15 cellular contexts compared by ENCODE assay signal in the genomic region with DNA sequence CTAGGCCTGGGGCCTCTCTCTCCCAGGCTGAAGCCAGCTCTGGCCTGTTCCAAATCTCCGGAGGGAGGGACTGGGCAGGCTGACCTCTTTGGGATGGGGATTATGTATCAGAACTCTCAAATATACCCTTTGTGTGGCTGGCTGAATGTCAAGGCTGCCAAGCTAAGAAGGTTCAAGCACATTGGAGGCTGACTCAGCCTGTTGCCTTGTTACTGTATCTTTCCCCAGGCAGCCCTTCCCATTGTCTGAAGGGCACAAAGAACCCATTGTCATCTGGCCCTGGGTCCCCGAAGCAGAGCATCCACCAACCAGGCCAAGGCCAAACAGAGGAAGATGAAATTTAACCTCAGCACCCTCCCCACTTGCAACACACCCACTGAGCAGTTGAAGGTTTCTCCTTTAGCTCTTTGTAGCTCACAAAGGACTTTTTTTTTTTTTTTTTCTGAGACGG. TPM values are rescaled to one million over a fixed set of nuclear protein-coding genes. Genes with fewer than 3 reads are reported as not detected.
A peak's percentile ranks its signal among the peaks of the same experiment; 100 is the strongest.
DNase-seq lines count a peak whose midpoint lies in the region; TF ChIP-seq lines count a peak whose summit lies in the region.
"Had no signal": no experiment of that assay in that cellular context is flagged by ENCODE, and none has a peak within 500 bp of the region (broad histone marks: within the 10 kb centered on the region; RNA-seq: fewer than 3 reads in every experiment).

No MANE protein-coding gene starts in this region.

- H3K79me1 ChIP-seq in mesenchymal stem cell (replicated peaks; ENCODE audit: low read length, poor library complexity, severe bottlenecking) = peaks cover 4% of the 10 kb centered on the region

- H2BK15ac ChIP-seq in mesenchymal stem cell (ENCODE audit: low read depth, poor library complexity, severe bottlenecking) = no peak overlapping the region

- H3K18ac ChIP-seq in mesenchymal stem cell (ENCODE audit: low read depth in 1 of 2, low read length in 2 of 2) = no peak overlapping the region

- no TSS peak for BruUV-seq in mammary epithelial cell (replicated peaks; lab: Mats Ljungman, UMichigan)

- CTCF ChIA-PET in mammary epithelial cell (lab: Charles Lee; ENCODE audit: low non-redundant PET) = interaction anchor here (0.6 kb wide), 1 partner anchor 10 kb away, joined by 6 read pairs; no protein-coding TSS in a partner anchor

- H2AK5ac ChIP-seq in mesenchymal stem cell (ENCODE audit: low read length, severe bottlenecking) = peak overlapping the region; percentile 56

- H2BK5ac ChIP-seq in mesenchymal stem cell (ENCODE audit: low read depth, low read length, poor library complexity, severe bottlenecking) = no peak overlapping the region

- no peak overlapping the region for H3K4me2 ChIP-seq in mammary epithelial cell (ENCODE audit: insufficient read depth, low read depth, low read length)
- H3K4me2 ChIP-seq in mesenchymal stem cell (ENCODE audit: low read length, poor library complexity, severe bottlenecking) = no peak overlapping the region

- H3K9ac ChIP-seq in mammary epithelial cell (ENCODE audit: insufficient read depth, low read length) = no peak overlapping the region
- H3K9ac ChIP-seq in mesenchymal stem cell (ENCODE audit: low read length) = peak overlapping the region; percentile 32
- H3K9ac ChIP-seq in skeletal muscle tissue (ENCODE audit: low read depth in 1 of 3, low read length in 3 of 3) = no peak overlapping the region

- no peak overlapping the region for H3K14ac ChIP-seq in mesenchymal stem cell (ENCODE audit: low read length in 2 of 2)

- H3K9me3 ChIP-seq in mammary epithelial cell (replicated peaks; ENCODE audit: insufficient read depth, low read length) (no peaks in the 10 kb centered on the region), mesenchymal stem cell (ENCODE audit: control insufficient read depth, low read length) (no peaks in the 10 kb centered on the region), skeletal muscle tissue (ENCODE audit: control insufficient read depth in 3 of 3, low read length in 3 of 3) (no peaks in the 10 kb centered on the region)
- H3K9me3 ChIP-seq: SJSA1 had no signal

- H3K4me3 ChIP-seq in mammary epithelial cell (replicated peaks in 1 of 3; ENCODE audit: insufficient read depth in 1 of 3, low read depth in 2 of 3, low read length in 3 of 3) = no peak overlapping the region
- H3K4me3 ChIP-seq in mesenchymal stem cell (ENCODE audit: insufficient read depth in 1 of 2, low read depth in 1 of 2, low read length in 2 of 2) = no peak overlapping the region
- H3K4me3 ChIP-seq in skeletal muscle tissue (ENCODE audit: low read length in 3 of 3) = no peak overlapping the region
- H3K4me3 ChIP-seq: SJSA1 had no signal

- in situ Hi-C loops in mammary epithelial cell (cut with MboI; ENCODE audit: low sequenced_read_pairs in 2 of 2) (no loop called here), GM13977 (cut with MboI; ENCODE audit: low pct_unique_long_range_greater_than_20kb, low sequenced_read_pairs, unreplicated experiment) (no loop called here)

- H2AFZ ChIP-seq in mammary epithelial cell (ENCODE audit: low read depth, low read length) = peak overlapping the region; percentile 56
- H2AFZ ChIP-seq in mesenchymal stem cell (ENCODE audit: low read depth, low read length) = no peak overlapping the region

- no peaks in the 10 kb centered on the region for H4K20me1 ChIP-seq in mammary epithelial cell (ENCODE audit: insufficient read depth, low read length)

- 0% methylated on average over 1 of the region's 3 CpGs for WGBS in mammary epithelial cell (ENCODE audit: low coverage, missing lambda C conversion rate)
- WGBS in mesenchymal stem cell = 65% methylated on average over 2 of the region's 3 CpGs

- H3K79me2 ChIP-seq in mammary epithelial cell (ENCODE audit: insufficient read depth, low read length) = no peaks in the 10 kb centered on the region

- H2BK12ac ChIP-seq in mesenchymal stem cell (ENCODE audit: low read length in 2 of 2) = peak overlapping the region in 1 of 2 experiments; percentile 7

- no peak overlapping the region for H3K4ac ChIP-seq in mesenchymal stem cell (ENCODE audit: low read depth in 1 of 2, low read length in 2 of 2)

- intact Hi-C loops in mammary epithelial cell (cut with micrococcal nuclease) = no loop called here

- H3K4me1 ChIP-seq in mammary epithelial cell (ENCODE audit: insufficient read depth, low read length) (peaks cover 37% of the 10 kb centered on the region), mesenchymal stem cell (ENCODE audit: control insufficient read depth, insufficient read depth, low read depth, low read length) (peaks cover 17% of the 10 kb centered on the region), skeletal muscle tissue (ENCODE audit: control insufficient read depth in 3 of 3, insufficient read depth in 3 of 3, low read length in 3 of 3) (peaks cover 22 to 38% (median 26%) of the 10 kb centered on the region in 3 donors)

- H3K36me3 ChIP-seq in mammary epithelial cell (ENCODE audit: insufficient read depth, low read length) (no peaks in the 10 kb centered on the region), mesenchymal stem cell (ENCODE audit: control insufficient read depth in 1 of 2, insufficient read depth in 2 of 2, low read depth in 1 of 2, low read length in 2 of 2) (no peaks in the 10 kb centered on the region), skeletal muscle tissue (ENCODE audit: control insufficient read depth in 3 of 3, insufficient read depth in 3 of 3, low read length in 3 of 3) (no peaks in the 10 kb centered on the region)
- H3K36me3 ChIP-seq: SJSA1 had no signal

- H3K27ac ChIP-seq in mammary epithelial cell (ENCODE audit: insufficient read depth, low read depth, low read length) (peak overlapping the region; percentile 68), mesenchymal stem cell (ENCODE audit: low read length, poor library complexity, severe bottlenecking) (no peak overlapping the region), skeletal muscle tissue (ENCODE audit: low read depth, low read length) (peak overlapping the region; percentile 7)
- H3K27ac ChIP-seq: C4-2B, epithelial cell of prostate, SJSA1 had no signal

- H2BK120ac ChIP-seq in mesenchymal stem cell (ENCODE audit: low read depth, low read length) = no peak overlapping the region

- no peak overlapping the region for H4K91ac ChIP-seq in mesenchymal stem cell (ENCODE audit: low read length)

- peak; percentile 82 for DNase-seq in LHCN-M2 (ENCODE audit: low read depth)
- DNase-seq in mammary epithelial cell = peak; percentile 92
- no peak for DNase-seq in mesenchymal stem cell
- DNase-seq in mesenteric fat pad (ENCODE audit: low spot score) = no peak
- no peak for DNase-seq in HK-2 (ENCODE audit: unreplicated experiment)
- no peak for DNase-seq in GM13977 (ENCODE audit: low spot score)
- DNase-seq in NCI-H446 (lab: John Stamatoyannopoulos, UW) = no peak
- DNase-seq: activated CD4-positive, CD25-positive, alpha-beta regulatory T cell; NCI-H1092 treated with DMSO at 0.1 percent for 48 hours; NCI-H82; stimulated activated naive CD8-positive, alpha-beta T cell treated with anti-CD3 and anti-CD28 coated beads, Interleukin-15, Interleukin-2, amounts not matched to agents 100 U/mL and 50 U/mL, for 24 hours had no signal

- H3K23ac ChIP-seq in mesenchymal stem cell (ENCODE audit: low read length in 2 of 2) = no peak overlapping the region

- no peak overlapping the region for H4K8ac ChIP-seq in mesenchymal stem cell (ENCODE audit: low read length)

- TF ChIP-seq CTCF in mammary epithelial cell (conservative IDR thresholded peaks at IDR 0.05 in 1 of 2, IDR thresholded peaks at IDR 0.05 in 1 of 2; ENCODE audit: extremely low read depth in 1 of 2, insufficient read depth in 1 of 2, low read depth in 1 of 2, low read length in 2 of 2) (no peak), GM13977 (IDR thresholded peaks at IDR 0.05; ENCODE audit: extremely low read depth, insufficient read depth, missing control alignments) (no peak)

- H3K27me3 ChIP-seq in mammary epithelial cell (ENCODE audit: insufficient read depth, low read length) (no peaks in the 10 kb centered on the region), mesenchymal stem cell (ENCODE audit: control insufficient read depth in 1 of 2, insufficient read depth in 1 of 2, low read length in 2 of 2) (no peaks in the 10 kb centered on the region), skeletal muscle tissue (ENCODE audit: control insufficient read depth in 3 of 3, insufficient read depth in 3 of 3, low read length in 3 of 3) (no peaks in the 10 kb centered on the region)
- H3K27me3 ChIP-seq: SJSA1 had no signal

- dilution Hi-C loops in mammary epithelial cell (cut with HindIII; ENCODE audit: low sequenced_read_pairs) = no loop called here

RNA-seq across cellular contexts. Expression of a gene that starts 7.3 kb away (rescaled TPM):
- total RNA-seq in LHCN-M2 (2014; rRNA removed) (797 and 1,163 TPM in 2 replicates), mammary epithelial cell (100 to 1,000 TPM; 222 to 382 TPM), skeletal muscle tissue (1,314 TPM), mesenteric fat pad (1,881 TPM)
- 2,613 TPM for polyA plus RNA-seq in LHCN-M2 (2012)
- polyA plus RNA-seq in mammary epithelial cell = 585 TPM
- 590 TPM for polyA minus RNA-seq in mammary epithelial cell
- 5,201 TPM for polyA plus RNA-seq in mesenchymal stem cell (2013, experiment 1 of 2)
- 4,942 TPM for polyA plus RNA-seq in mesenchymal stem cell (2013, experiment 2 of 2)

Comparison
In these comparisons a context has a peak if more than half of its experiments do, and no peak if none do; other contexts are left out.
1. DNase-seq: peak in LHCN-M2 (single experiment) and mammary epithelial cell (single experiment); none in mesenchymal stem cell (single experiment), mesenteric fat pad (single experiment), HK-2 (single experiment), GM13977 (single experiment) and NCI-H446 (0 of 2).